Comparison of ENCODE assay signal across 8 cellular contexts in genomic region chr6:33570806-33571636, GRCh38. TPM values are rescaled to one million over a fixed set of nuclear protein-coding genes. Genes with fewer than 3 reads are reported as not detected.
DNase-seq lines count a peak whose midpoint lies in the region; ATAC-seq and TF ChIP-seq lines count a peak whose summit lies in the region.

No MANE protein-coding gene starts in this region.

- peaks cover 0 to 6% of the 10 kb centered on the region in 2 donors for H3K4me1 ChIP-seq in uterus

- peak overlapping the region; percentile 86 to 93 (median 92) for H3K4me3 Mint-ChIP-seq in T-cell

- H3K36me3 Mint-ChIP-seq in T-cell, result peaks cover 20% of the 10 kb centered on the region

- H3K27me3 ChIP-seq in uterus, result no peaks in the 10 kb centered on the region

- H3K9me3 ChIP-seq in uterus, result no peaks in the 10 kb centered on the region

- H3K27me3 Mint-ChIP-seq in T-cell, result no peaks in the 10 kb centered on the region

- peaks cover 21 to 39% (median 31%) of the 10 kb centered on the region in 3 donors for H3K4me1 Mint-ChIP-seq in T-cell

- in situ Hi-C loops in GM13976 (cut with MboI; ENCODE audit: low sequenced_read_pairs, unreplicated experiment), result no loop called here

- no peaks in the 10 kb centered on the region for H3K36me3 ChIP-seq in uterus

- ATAC-seq in HG02759 (IDR thresholded peaks at IDR 0.05; ENCODE audit: unreplicated experiment), result peak; percentile 85
- ATAC-seq in T-cell (replicated peaks in 1 of 4), result peak; percentile 88 to 94 (median 92)
- ATAC-seq in left ventricle myocardium superior, result peak; percentile 96

- peak overlapping the region; percentile 46 to 61 for H3K4me3 ChIP-seq in uterus

- peak in 1 of 2 donors; percentile 33 for TF ChIP-seq POLR2A in uterus (IDR thresholded peaks at IDR 0.05)

- CTCF ChIA-PET in T-cell (lab: Charles Lee), result interaction anchor here in 1 of 2 donors (0.6 to 1.6 kb wide), 10 partner anchors 8 to 180 kb away, joined by 3 to 8 read pairs (median 4); partner anchors contain the start of genes BAK1 and ZBTB9

- POLR2A ChIA-PET in T-cell (lab: Charles Lee), result interaction anchor here (0.5 to 1.2 kb wide), 8 partner anchors 9 to 152 kb away, joined by 3 to 7 read pairs (median 4); partner anchors contain the start of genes BAK1 (in 1 of the 2), ITPR3 (in 1 of the 2) and ZBTB9 (in 1 of the 2)

- peak overlapping the region; percentile 88 to 89 for H3K27ac ChIP-seq in uterus

- DNase-seq in GM13976 (ENCODE audit: low spot score), result peak; percentile 97
- DNase-seq in NCI-H1417 treated with DMSO at 0.1 percent for 48 hours (lab: John Stamatoyannopoulos, UW), result peak; percentile 23
- DNase-seq in T-cell, result peak; percentile 75 to 97 (median 94)
- DNase-seq in amniotic epithelial cell (ENCODE audit: low read depth), result peak; percentile 46
- DNase-seq in left ventricle myocardium superior, result peak; percentile 91
- peak; percentile 86 for DNase-seq in putamen (ENCODE audit: low spot score)
- DNase-seq in uterus, result peak; percentile 75 to 78

- H3K9me3 Mint-ChIP-seq in T-cell, result no peaks in the 10 kb centered on the region

- H3K27ac Mint-ChIP-seq in T-cell, result peak overlapping the region; percentile 100

- intact Hi-C loops in left ventricle myocardium superior (cut with micrococcal nuclease) (no loop called here), uterus (cut with DNase I; ENCODE audit: low total_unique reads) (no loop called here)

- no peak for TF ChIP-seq CTCF in GM13976 (IDR thresholded peaks at IDR 0.05; ENCODE audit: borderline replicate concordance, control extremely low read depth, extremely low read depth, insufficient read depth, missing control alignments)
- TF ChIP-seq CTCF in uterus (IDR thresholded peaks at IDR 0.05), result no peak

RNA-seq across cellular contexts. Expression of gene BAK1, which starts 9.1 kb away (rescaled TPM):
- 10 to 100 TPM; 22.9 to 31.6 (median 27.9) TPM for total RNA-seq in T-cell
- total RNA-seq in left ventricle myocardium superior, result 23.1 TPM
- total RNA-seq in uterus, result 10 to 100 TPM in 2 of 4 donors, 1 to 10 TPM in 1, under 1 TPM in 1; 0.88 to 15.3 (median 6.1) TPM

RNA-seq across cellular contexts. Expression of gene ITPR3, which starts 50.1 kb away (rescaled TPM):
- total RNA-seq in T-cell (10 to 100 TPM; 49.2 to 63.6 (median 62.4) TPM), left ventricle myocardium superior (6.1 TPM), uterus (10 to 100 TPM; 11.2 to 27.6 (median 16.1) TPM)

Comparison
In these comparisons a context has a peak if more than half of its experiments do, and no peak if none do; other contexts are left out.
1. Peak in every context shown above with its lines: DNase-seq, ATAC-seq, H3K4me3 ChIP-seq and H3K27ac ChIP-seq.
2. DNase-seq: peak in every context shown above with its lines; median percentile 97 in GM13976; 94 in T-cell; 91 in left ventricle myocardium superior; 86 in putamen; 76 in uterus; 46 in amniotic epithelial cell; 23 in NCI-H1417 treated with DMSO at 0.1 percent for 48 hours.